Comparison of ENCODE assay signal across 8 cellular contexts in the genomic region with DNA sequence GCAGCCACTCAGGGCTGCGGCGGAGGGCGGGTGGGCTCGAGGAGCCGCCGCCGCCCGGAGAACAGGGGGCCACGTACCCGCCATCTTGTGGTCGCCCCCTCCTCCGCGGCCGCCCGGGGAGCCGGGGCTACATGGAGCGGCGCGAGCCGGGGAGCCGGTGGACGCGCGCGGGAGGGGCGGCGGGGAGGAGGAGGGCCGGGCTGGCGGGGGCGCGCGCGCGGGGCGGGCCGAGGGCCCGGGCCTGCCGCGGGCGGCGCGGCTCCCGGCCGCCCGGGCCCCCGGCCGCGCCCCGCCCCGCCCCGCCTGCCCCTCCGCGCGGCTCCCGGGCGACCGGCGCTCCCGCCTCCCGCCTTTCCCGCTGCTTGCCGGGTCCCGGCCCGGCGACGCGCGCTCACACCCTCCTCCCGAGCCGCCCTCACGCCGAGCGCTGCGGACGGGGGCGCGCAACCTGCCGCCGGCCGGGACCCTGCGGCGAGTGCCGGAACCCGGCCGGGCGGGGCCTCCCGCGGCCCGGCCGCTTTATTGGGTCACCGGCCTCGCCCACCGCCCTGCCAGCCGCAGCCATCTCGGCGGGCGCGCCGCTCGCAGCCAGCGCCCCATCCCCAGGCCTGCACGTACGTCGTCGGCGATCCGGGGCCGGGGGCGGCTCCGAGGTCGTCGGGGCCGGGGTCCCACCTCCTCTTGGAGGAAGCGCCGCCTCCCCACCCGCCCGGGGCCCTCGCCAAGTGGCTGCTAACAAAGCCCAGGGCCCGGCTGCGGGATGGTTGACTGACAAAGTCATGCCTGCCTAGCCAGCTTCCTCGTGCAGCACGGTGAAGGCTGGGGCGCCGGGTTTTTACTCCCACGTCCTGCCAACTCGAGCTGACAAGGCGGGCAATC. TPM values are rescaled to one million over a fixed set of nuclear protein-coding genes. Genes with fewer than 3 reads are reported as not detected.
DNase-seq lines count a peak whose midpoint lies in the region; ATAC-seq and TF ChIP-seq lines count a peak whose summit lies in the region.

PPP4R1 (minus strand) TSS at position 159 of the 879 bp plus-strand sequence; CDS start at position 84, 75 bp downstream.

- no peaks in the 10 kb centered on the region for H3K9me3 ChIP-seq in left lung

- peak within 1 kb of the TSS; percentile 56 to 79 for H3K4me3 ChIP-seq in left lung

- H3K36me3 ChIP-seq in left lung, result peaks cover 0 to 13% of the 10 kb centered on the region in 2 donors

- TF ChIP-seq CTCF in left lung (IDR thresholded peaks at IDR 0.05), result no peak

- H3K27ac ChIP-seq in left lung, result peak within 1 kb of the TSS; percentile 97

- ATAC-seq in HG03045 (IDR thresholded peaks at IDR 0.05; ENCODE audit: unreplicated experiment) (peak; percentile 66), left lung (peak; percentile 63)

- intact Hi-C loops in left lung (cut with DNase I), result no loop called here

- DNase-seq in SKM-1 treated with dmso at 0.1 percent for 144 hours (lab: John Stamatoyannopoulos, UW; ENCODE audit: unreplicated experiment), result peak; percentile 72
- DNase-seq in SKM-1 (lab: John Stamatoyannopoulos, UW; ENCODE audit: unreplicated experiment), result no peak
- DNase-seq in NCI-H446 treated with DMSO at 0.1 percent for 48 hours (lab: John Stamatoyannopoulos, UW), result peak; percentile 30
- DNase-seq in activated CD4-positive, alpha-beta T cell treated with anti-CD3 and anti-CD28 coated beads, Interleukin-2, amount 50 U/mL, for 4 hours, result peak; percentile 57
- DNase-seq in dermis blood vessel endothelial cell, result peak; percentile 80
- peak; percentile 83 to 95 for DNase-seq in left lung
- peak; percentile 72 to 77 for DNase-seq in stimulated activated CD4-positive, alpha-beta T cell treated with anti-CD3 and anti-CD28 coated beads, Interleukin-2, amount 100 ng/mL, for 24 hours

- H3K4me1 ChIP-seq in left lung, result peaks cover 2 to 63% of the 10 kb centered on the region in 2 donors

- H3K27me3 ChIP-seq in left lung, result no peaks in the 10 kb centered on the region

RNA-seq across cellular contexts. Expression of gene PPP4R1, which starts in this region (rescaled TPM):
- total RNA-seq in dermis blood vessel endothelial cell, result 180 and 193 TPM in 2 replicates
- total RNA-seq in left lung, result 100 to 1,000 TPM; 156 to 163 TPM
